23 cellular contexts compared by ENCODE assay signal in genomic region chr4:7029921-7030320, GRCh38.
"Had no signal": no experiment of that assay in that cellular context is flagged by ENCODE, and none has a peak within 500 bp of the region (broad histone marks: within the 10 kb centered on the region; RNA-seq: fewer than 3 reads in every experiment).

No MANE protein-coding gene starts in this region.

- H3K4me3 ChIP-seq: hepatocyte, mucosa of descending colon, uterus had no signal

- H3K27ac ChIP-seq: hepatocyte, uterus had no signal

- H3K36me3 ChIP-seq: uterus had no signal

- H3K4me1 ChIP-seq: uterus had no signal

- H3K27me3 ChIP-seq: hepatocyte, uterus had no signal

- H3K9me3 ChIP-seq: mucosa of descending colon, uterus had no signal

- ATAC-seq: activated CD4-positive, CD25-positive, alpha-beta regulatory T cell treated with anti-CD3 and anti-CD28 coated beads, Interleukin-2, amount 50 U/mL, for 24 hours; left cardiac atrium; mucosa of descending colon; sciatic nerve; stimulated activated naive B cell treated with anti-CD40 and anti-IgM and Interleukin-4, amounts not matched to agents 10 μg/mL and 1 μg/mL and 100 μg/mL, for 72 hours had no signal

- DNase-seq: activated CD4-positive, alpha-beta T cell treated with anti-CD3 and anti-CD28 coated beads, Interleukin-2, amount 50 U/mL, for 1 hour; activated CD8-positive, alpha-beta memory T cell treated with anti-CD3 and anti-CD28 coated beads for 24 hours; activated CD8-positive, alpha-beta memory T cell treated with anti-CD3 and anti-CD28 coated beads, Interleukin-2, amount 50 U/mL, for 4 hours; activated naive CD4-positive, alpha-beta T cell treated with Interleukin-2 at 50 U/mL for 16 hours; activated naive CD8-positive, alpha-beta T cell treated with anti-CD3 and anti-CD28 coated beads, Interleukin-2, amount 10 ng/mL, durations not matched to agents 7 days and 5 days; activated T-cell treated with anti-CD3 and anti-CD28 coated beads, Interleukin-2, amount 50 U/mL, for 24 hours; amniotic stem cell; effector memory CD4-positive, alpha-beta T cell; foreskin melanocyte; left cardiac atrium; mucosa of descending colon; naive B cell; occipital lobe; small intestine; stimulated activated CD4-positive, alpha-beta T cell treated with anti-CD3 and anti-CD28 coated beads, Interleukin-15, amount 100 ng/mL, for 24 hours; stimulated activated naive B cell treated with anti-CD40 and anti-IgM and Interleukin-4, amounts not matched to agents 10 μg/mL and 1 μg/mL and 100 μg/mL, for 72 hours; T-helper 1 cell; T1000; trophoblast cell; uterus had no signal
